ENCODE assay signal across 1 cellular context in the genomic region with DNA sequence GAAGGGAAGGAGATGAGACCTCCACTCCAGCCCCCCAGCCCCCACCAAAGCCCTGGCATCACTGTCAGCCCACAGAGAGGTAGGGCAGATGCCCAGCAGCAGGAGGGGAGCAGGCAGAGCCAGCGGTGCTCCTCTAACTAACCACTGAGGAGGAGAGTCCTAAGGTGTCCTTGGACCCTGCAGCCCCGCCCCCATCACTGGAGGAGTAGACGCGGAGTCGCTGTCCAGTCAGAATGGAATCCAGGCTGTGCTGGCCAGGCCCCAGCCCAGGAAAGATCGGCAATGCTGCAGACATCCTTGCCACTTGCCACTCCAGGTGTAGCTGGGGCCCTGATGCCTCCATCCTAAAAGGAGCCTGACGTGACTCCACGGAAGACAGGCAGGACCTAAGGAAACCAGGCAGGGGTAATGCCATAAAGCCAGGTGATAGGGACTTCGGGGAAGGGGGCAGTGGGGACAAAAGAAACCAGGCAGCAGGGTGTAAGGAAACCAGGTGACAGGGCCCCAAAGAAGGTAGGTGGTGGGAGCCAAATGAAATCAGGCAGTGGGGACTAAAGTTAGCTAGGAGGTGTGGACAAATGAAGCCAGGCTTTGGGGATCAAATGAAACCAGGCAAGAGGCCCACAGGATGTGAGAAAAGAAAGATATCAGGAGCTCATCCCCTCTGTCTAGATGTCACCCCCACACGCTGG.
TF ChIP-seq lines count a peak whose summit lies in the region.

No MANE protein-coding gene starts in this region.

TF ChIP-seq in HEK293, 187 proteins besides CTCF, POLR2A, EP300 and RAD21:
- TF ChIP-seq, protein P1, sequence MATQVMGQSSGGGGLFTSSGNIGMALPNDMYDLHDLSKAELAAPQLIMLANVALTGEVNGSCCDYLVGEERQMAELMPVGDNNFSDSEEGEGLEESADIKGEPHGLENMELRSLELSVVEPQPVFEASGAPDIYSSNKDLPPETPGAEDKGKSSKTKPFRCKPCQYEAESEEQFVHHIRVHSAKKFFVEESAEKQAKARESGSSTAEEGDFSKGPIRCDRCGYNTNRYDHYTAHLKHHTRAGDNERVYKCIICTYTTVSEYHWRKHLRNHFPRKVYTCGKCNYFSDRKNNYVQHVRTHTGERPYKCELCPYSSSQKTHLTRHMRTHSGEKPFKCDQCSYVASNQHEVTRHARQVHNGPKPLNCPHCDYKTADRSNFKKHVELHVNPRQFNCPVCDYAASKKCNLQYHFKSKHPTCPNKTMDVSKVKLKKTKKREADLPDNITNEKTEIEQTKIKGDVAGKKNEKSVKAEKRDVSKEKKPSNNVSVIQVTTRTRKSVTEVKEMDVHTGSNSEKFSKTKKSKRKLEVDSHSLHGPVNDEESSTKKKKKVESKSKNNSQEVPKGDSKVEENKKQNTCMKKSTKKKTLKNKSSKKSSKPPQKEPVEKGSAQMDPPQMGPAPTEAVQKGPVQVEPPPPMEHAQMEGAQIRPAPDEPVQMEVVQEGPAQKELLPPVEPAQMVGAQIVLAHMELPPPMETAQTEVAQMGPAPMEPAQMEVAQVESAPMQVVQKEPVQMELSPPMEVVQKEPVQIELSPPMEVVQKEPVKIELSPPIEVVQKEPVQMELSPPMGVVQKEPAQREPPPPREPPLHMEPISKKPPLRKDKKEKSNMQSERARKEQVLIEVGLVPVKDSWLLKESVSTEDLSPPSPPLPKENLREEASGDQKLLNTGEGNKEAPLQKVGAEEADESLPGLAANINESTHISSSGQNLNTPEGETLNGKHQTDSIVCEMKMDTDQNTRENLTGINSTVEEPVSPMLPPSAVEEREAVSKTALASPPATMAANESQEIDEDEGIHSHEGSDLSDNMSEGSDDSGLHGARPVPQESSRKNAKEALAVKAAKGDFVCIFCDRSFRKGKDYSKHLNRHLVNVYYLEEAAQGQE (tag by site-specific recombination; IDR thresholded peaks at IDR 0.05) = peak; percentile 65
- TF ChIP-seq, protein P2, sequence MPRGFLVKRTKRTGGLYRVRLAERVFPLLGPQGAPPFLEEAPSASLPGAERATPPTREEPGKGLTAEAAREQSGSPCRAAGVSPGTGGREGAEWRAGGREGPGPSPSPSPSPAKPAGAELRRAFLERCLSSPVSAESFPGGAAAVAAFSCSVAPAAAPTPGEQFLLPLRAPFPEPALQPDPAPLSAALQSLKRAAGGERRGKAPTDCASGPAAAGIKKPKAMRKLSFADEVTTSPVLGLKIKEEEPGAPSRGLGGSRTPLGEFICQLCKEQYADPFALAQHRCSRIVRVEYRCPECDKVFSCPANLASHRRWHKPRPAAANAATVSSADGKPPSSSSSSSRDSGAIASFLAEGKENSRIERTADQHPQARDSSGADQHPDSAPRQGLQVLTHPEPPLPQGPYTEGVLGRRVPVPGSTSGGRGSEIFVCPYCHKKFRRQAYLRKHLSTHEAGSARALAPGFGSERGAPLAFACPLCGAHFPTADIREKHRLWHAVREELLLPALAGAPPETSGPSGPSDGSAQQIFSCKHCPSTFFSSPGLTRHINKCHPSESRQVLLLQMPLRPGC (tag by site-specific recombination; IDR thresholded peaks at IDR 0.05) = no peak
